ENCODE assay signal across 8 cellular contexts in the genomic region with DNA sequence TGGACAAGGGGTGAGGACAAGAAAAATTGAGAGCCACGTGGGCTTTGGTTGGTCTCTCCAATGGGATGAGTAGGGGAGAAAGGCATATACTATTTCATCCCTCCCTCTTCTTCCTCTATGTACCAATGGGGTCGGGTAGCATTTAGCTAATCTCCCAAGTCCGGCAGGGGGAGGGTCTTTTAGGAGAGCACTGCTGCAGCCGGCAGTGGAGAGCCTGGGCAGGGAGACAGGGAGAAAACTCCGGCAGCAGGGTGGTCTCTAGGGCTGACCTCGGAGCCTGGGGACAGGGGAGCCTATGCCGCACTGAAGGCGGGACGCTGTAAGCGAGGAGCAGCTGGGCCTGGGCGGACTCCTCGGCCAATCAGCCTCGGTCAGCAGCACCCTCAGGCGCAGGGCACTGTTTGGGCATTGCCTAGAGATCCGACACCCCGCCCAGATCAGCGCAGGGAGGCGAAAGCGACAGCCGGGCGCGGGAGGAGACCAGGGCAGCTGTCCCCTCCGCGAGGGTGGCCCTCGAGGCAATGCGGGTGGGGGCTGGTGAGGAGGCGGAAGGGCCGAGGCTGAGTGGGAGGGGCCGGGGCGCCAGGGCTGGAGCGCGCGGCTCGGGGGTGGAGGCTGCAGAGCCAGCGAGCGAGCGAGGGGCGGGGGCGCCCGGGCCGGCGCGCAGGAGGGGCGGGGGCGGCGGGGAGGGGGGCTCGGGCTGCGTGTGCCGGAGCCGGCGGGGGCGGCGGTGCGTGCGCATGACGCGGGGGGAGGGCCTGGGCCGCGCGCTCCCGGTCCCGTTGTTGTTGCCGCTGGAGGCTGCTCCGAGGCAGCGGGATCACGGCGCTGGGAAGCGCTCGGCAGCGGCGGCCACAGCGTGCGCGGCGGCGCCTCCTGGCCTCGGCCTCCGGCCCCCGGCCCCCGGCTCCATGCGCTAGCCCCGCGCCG. TPM values are rescaled to one million over a fixed set of nuclear protein-coding genes. Genes with fewer than 3 reads are reported as not detected.
DNase-seq lines count a peak whose midpoint lies in the region; ATAC-seq and TF ChIP-seq lines count a peak whose summit lies in the region.

A gene (plus strand): TSS at position 785 of the 930 bp plus-strand sequence. CDS start 267 bp downstream, outside the sequence.

- CTCF ChIA-PET in AG04450 (lab: Charles Lee) = interaction anchor here (1.2 to 8.9 kb wide), 4 partner anchors 25 to 68 kb away, joined by 3 to 86 read pairs (median 4); no protein-coding TSS in a partner anchor

- peak within 1 kb of the TSS; percentile 77 for H3K4me3 ChIP-seq in AG04450 (ENCODE audit: low read depth, low read length)

- no peaks in the 10 kb centered on the region; the same call in 1 of the 2 replicates for H3K9me3 ChIP-seq in AG04450 (ENCODE audit: control insufficient read depth, insufficient read depth, low read length)

- POLR2A ChIA-PET in AG04450 (lab: Yijun Ruan, JAX) = interaction anchor here (0.6 to 1.3 kb wide), 4 partner anchors 23 to 28 kb away, joined by 3 to 4 read pairs (median 4); no protein-coding TSS in a partner anchor

- H3K27me3 ChIP-seq in AG04450 (ENCODE audit: control insufficient read depth, insufficient read depth, low read length) = no peaks in the 10 kb centered on the region
- H3K27me3 ChIP-seq in layer of hippocampus (ENCODE audit: control insufficient read depth, insufficient read depth, low read length) = no peaks in the 10 kb centered on the region

- ATAC-seq in GM18861 (IDR thresholded peaks at IDR 0.05; ENCODE audit: unreplicated experiment) (peak; percentile 29), HG03097 (IDR thresholded peaks at IDR 0.05; ENCODE audit: low FRiP score, unreplicated experiment) (peak; percentile 26)

- no peak for TF ChIP-seq CTCF in AG04450 (IDR thresholded peaks at IDR 0.05; ENCODE audit: low read depth, low read length)

- H3K27ac ChIP-seq in AG04450 (ENCODE audit: low read depth, low read length) = peak within 1 kb of the TSS; percentile 75
- H3K27ac ChIP-seq in layer of hippocampus (ENCODE audit: low read depth, low read length) = peak within 1 kb of the TSS; percentile 95

- DNase-seq in AG04450 (ENCODE audit: low read depth, low spot score) (no peak), NCI-H446 treated with DMSO at 0.1 percent for 48 hours (lab: John Stamatoyannopoulos, UW) (peak; percentile 50), cortex of kidney (lab: John Stamatoyannopoulos, UW) (peak; percentile 42)
- DNase-seq in activated CD4-positive, alpha-beta T cell treated with anti-CD3 and anti-CD28 coated beads for 24 hours (ENCODE audit: low read depth in 2 of 2) = peak; percentile 35 to 47
- DNase-seq in stimulated activated CD4-positive, alpha-beta T cell treated with anti-CD3 and anti-CD28 coated beads, Interleukin-12 subunit alpha, Interleukin-12 subunit beta, amount 100 ng/mL, for 48 hours (ENCODE audit: low read depth in 2 of 3, low spot score in 1 of 3) = peak in 2 of 3 donors; percentile 26 to 45

RNA-seq across cellular contexts. Expression of the gene that starts here (rescaled TPM):
- 41.6 and 44.6 TPM in 2 replicates for polyA plus RNA-seq in AG04450 (2011; rRNA removed)
- 44.7 and 64.4 TPM in 2 replicates for polyA minus RNA-seq in AG04450 (2011; rRNA and poly(A)+ RNA removed)
